Comparison of ENCODE assay signal across 13 cellular contexts in the genomic region with DNA sequence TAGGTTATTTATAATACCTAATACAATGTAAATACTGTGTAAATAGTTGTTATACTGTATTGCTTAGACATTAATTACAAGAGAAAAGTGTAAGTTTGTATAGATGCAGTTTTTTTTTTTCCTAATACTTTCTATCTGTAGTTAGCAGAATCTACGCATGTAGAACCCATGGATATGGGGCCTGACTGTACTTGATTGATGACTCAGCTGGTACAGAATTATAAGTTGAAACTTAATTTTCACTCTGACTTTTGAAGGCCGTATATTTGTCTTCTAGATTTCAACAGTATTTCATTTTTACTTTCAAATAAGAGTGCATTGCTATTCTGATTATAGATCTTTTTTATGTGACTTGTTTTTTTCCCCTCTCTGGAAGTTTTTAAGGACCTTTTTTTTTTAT. TPM values are rescaled to one million over a fixed set of nuclear protein-coding genes. Genes with fewer than 3 reads are reported as not detected.
"Had no signal": no experiment of that assay in that cellular context is flagged by ENCODE, and none has a peak within 500 bp of the region (broad histone marks: within the 10 kb centered on the region; RNA-seq: fewer than 3 reads in every experiment).

No MANE protein-coding gene starts in this region.

- H3K4me3 ChIP-seq: colonic mucosa, mucosa of descending colon had no signal

- H3K27ac Mint-ChIP-seq: memory B cell; stimulated activated memory B cell treated with anti-CD40 and anti-IgM and Interleukin-4, amounts not matched to agents 10 μg/mL and 1 μg/mL and 100 μg/mL, for 72 hours; T-helper 17 cell had no signal

- H3K4me3 Mint-ChIP-seq: memory B cell; naive thymus-derived CD4-positive, alpha-beta T cell; stimulated activated memory B cell treated with anti-CD40 and anti-IgM and Interleukin-4, amounts not matched to agents 10 μg/mL and 1 μg/mL and 100 μg/mL, for 72 hours; T-helper 17 cell had no signal

- H3K4me1 ChIP-seq: colonic mucosa, parathyroid adenoma had no signal

- DNase-seq: activated CD4-positive, alpha-beta T cell treated with anti-CD3 and anti-CD28 coated beads, Interleukin-2, amount 50 U/mL, for 4 hours; activated effector memory CD4-positive, alpha-beta T cell treated with Interleukin-2 at 50 U/mL for 16 hours; colonic mucosa; foreskin fibroblast; glutamatergic neuron; left ventricle myocardium superior; mucosa of descending colon; naive thymus-derived CD4-positive, alpha-beta T cell; stimulated activated CD4-positive, alpha-beta T cell treated with anti-CD3 and anti-CD28 coated beads, Interleukin-12 subunit alpha, Interleukin-12 subunit beta, amount 100 ng/mL, for 4 hours; T-helper 17 cell had no signal

- ATAC-seq: left ventricle myocardium superior; mucosa of descending colon; naive thymus-derived CD4-positive, alpha-beta T cell; stimulated activated memory B cell treated with anti-CD40 and anti-IgM and Interleukin-4, amounts not matched to agents 10 μg/mL and 1 μg/mL and 100 μg/mL, for 72 hours; T-helper 17 cell had no signal

- H3K9me3 ChIP-seq: colonic mucosa, mucosa of descending colon had no signal

- H3K36me3 ChIP-seq: colonic mucosa had no signal

- H3K27ac ChIP-seq: colonic mucosa, parathyroid adenoma had no signal

- H3K27me3 ChIP-seq: colonic mucosa had no signal

- H3K27me3 Mint-ChIP-seq: memory B cell; naive thymus-derived CD4-positive, alpha-beta T cell; stimulated activated memory B cell treated with anti-CD40 and anti-IgM and Interleukin-4, amounts not matched to agents 10 μg/mL and 1 μg/mL and 100 μg/mL, for 72 hours; T-helper 17 cell had no signal

- H3K9me3 Mint-ChIP-seq: stimulated activated memory B cell treated with anti-CD40 and anti-IgM and Interleukin-4, amounts not matched to agents 10 μg/mL and 1 μg/mL and 100 μg/mL, for 72 hours had no signal

RNA-seq across cellular contexts. Expression of gene MGARP, which starts 53.0 kb away (rescaled TPM):
- total RNA-seq: T-helper 17 cell had no signal
